In genomic region chr2:37969731-37970130, GRCh38 we compare ENCODE assay signal across 33 cellular contexts.
"Had no signal": no experiment of that assay in that cellular context is flagged by ENCODE, and none has a peak within 500 bp of the region (broad histone marks: within the 10 kb centered on the region; RNA-seq: fewer than 3 reads in every experiment).

No MANE protein-coding gene starts in this region.

- H3K27ac Mint-ChIP-seq: activated B cell treated with CpG ODN at 0.5 μM for 24 hours; activated CD4-positive, alpha-beta memory T cell treated with anti-CD3 and anti-CD28 coated beads, Interleukin-2, amount 10 ng/mL, durations not matched to agents 7 days and 5 days; activated CD4-positive, alpha-beta T cell treated with anti-CD3 and anti-CD28 coated beads, Interleukin-2, amount 10 ng/mL, durations not matched to agents 24 days and 14 days; activated CD8-positive, alpha-beta memory T cell treated with anti-CD3 and anti-CD28 coated beads, Interleukin-2, amount 10 ng/mL, durations not matched to agents 7 days and 5 days; activated CD8-positive, alpha-beta T cell treated with anti-CD3 and anti-CD28 coated beads, Interleukin-2, amount 10 ng/mL, durations not matched to agents 7 days and 5 days; activated naive CD8-positive, alpha-beta T cell; activated naive CD8-positive, alpha-beta T cell treated with anti-CD3 and anti-CD28 coated beads, Interleukin-2, amount 10 ng/mL, durations not matched to agents 7 days and 5 days; activated naive CD8-positive, alpha-beta T cell treated with anti-CD3 and anti-CD28 coated beads, Interleukin-2, amount 50 U/mL, for 24 hours; activated T-cell treated with anti-CD3 and anti-CD28 coated beads, Interleukin-2, amount 50 U/mL, for 24 hours; activated T-helper 2 cell treated with anti-CD3 and anti-CD28 coated beads, Interferon-gamma antibody, Interleukin-2, Interleukin-4, amounts not matched to agents 10 μg/mL and 5 μg/mL and 100 μg/mL, durations not matched to agents 14 hours and 24 hours and 36 hours; T-cell; T-helper 2 cell treated with Interferon-gamma antibody and Interleukin-4, amounts not matched to agents 5 μg/mL and 100 μg/mL, for 36 hours had no signal

- H3K36me3 Mint-ChIP-seq: activated naive CD8-positive, alpha-beta T cell treated with anti-CD3 and anti-CD28 coated beads, Interleukin-2, amount 10 ng/mL, durations not matched to agents 7 days and 5 days had no signal

- H3K4me1 Mint-ChIP-seq: activated CD4-positive, alpha-beta memory T cell treated with anti-CD3 and anti-CD28 coated beads, Interleukin-2, amount 10 ng/mL, durations not matched to agents 7 days and 5 days; activated CD4-positive, alpha-beta T cell treated with anti-CD3 and anti-CD28 coated beads, Interleukin-2, amount 10 ng/mL, durations not matched to agents 24 days and 14 days; activated CD8-positive, alpha-beta memory T cell treated with anti-CD3 and anti-CD28 coated beads, Interleukin-2, amount 10 ng/mL, durations not matched to agents 7 days and 5 days; activated naive CD8-positive, alpha-beta T cell treated with anti-CD3 and anti-CD28 coated beads, Interleukin-2, amount 10 ng/mL, durations not matched to agents 7 days and 5 days; activated naive CD8-positive, alpha-beta T cell treated with anti-CD3 and anti-CD28 coated beads, Interleukin-2, amount 50 U/mL, for 24 hours; T-cell had no signal

- H3K9me3 Mint-ChIP-seq: activated T-helper 2 cell treated with anti-CD3 and anti-CD28 coated beads, Interferon-gamma antibody, Interleukin-2, Interleukin-4, amounts not matched to agents 10 μg/mL and 5 μg/mL and 100 μg/mL, durations not matched to agents 14 hours and 24 hours and 36 hours had no signal

- H3K9me3 ChIP-seq: ascending aorta, body of pancreas, breast epithelium had no signal

- H3K4me3 ChIP-seq: ascending aorta, body of pancreas, breast epithelium had no signal

- H3K27ac ChIP-seq: ascending aorta, body of pancreas, brain microvascular endothelial cell, breast epithelium, VCaP had no signal

- H3K36me3 ChIP-seq: ascending aorta, brain microvascular endothelial cell, breast epithelium had no signal

- DNase-seq: activated B cell treated with CpG ODN at 0.5 μM for 24 hours; activated CD4-positive, alpha-beta memory T cell treated with anti-CD3 and anti-CD28 coated beads, Interleukin-2, amount 10 ng/mL, durations not matched to agents 7 days and 5 days; activated CD4-positive, alpha-beta T cell treated with anti-CD3 and anti-CD28 coated beads for 4 hours; activated CD4-positive, alpha-beta T cell treated with anti-CD3 and anti-CD28 coated beads, Interleukin-2, amount 10 ng/mL, durations not matched to agents 24 days and 14 days; activated CD4-positive, alpha-beta T cell treated with anti-CD3 and anti-CD28 coated beads, Interleukin-2, amount 50 U/mL, for 1 hour; activated CD4-positive, alpha-beta T cell treated with anti-CD3 and anti-CD28 coated beads, Interleukin-2, amount 50 U/mL, for 4 hours; activated CD4-positive, CD25-positive, alpha-beta regulatory T cell treated with anti-CD3 and anti-CD28 coated beads, Interleukin-2, amount 50 U/mL, for 72 hours; activated CD8-positive, alpha-beta memory T cell treated with anti-CD3 and anti-CD28 coated beads for 24 hours; activated CD8-positive, alpha-beta memory T cell treated with anti-CD3 and anti-CD28 coated beads, Interleukin-2, amount 10 ng/mL, durations not matched to agents 7 days and 5 days; activated CD8-positive, alpha-beta memory T cell treated with anti-CD3 and anti-CD28 coated beads, Interleukin-2, amount 50 U/mL, for 48 hours; activated CD8-positive, alpha-beta T cell treated with anti-CD3 and anti-CD28 coated beads, Interleukin-2, amount 10 ng/mL, durations not matched to agents 7 days and 5 days; activated effector memory CD4-positive, alpha-beta T cell treated with Interleukin-2 at 50 U/mL for 16 hours; activated gamma-delta T cell; activated naive CD4-positive, alpha-beta T cell treated with anti-CD3 and anti-CD28 coated beads, Interleukin-2, amount 50 U/mL, for 16 hours; activated naive CD4-positive, alpha-beta T cell treated with Interleukin-2 at 50 U/mL for 16 hours; activated naive CD8-positive, alpha-beta T cell treated with anti-CD3 and anti-CD28 coated beads, Interleukin-2, amount 10 ng/mL, durations not matched to agents 7 days and 5 days; activated naive CD8-positive, alpha-beta T cell treated with anti-CD3 and anti-CD28 coated beads, Interleukin-2, amount 50 U/mL, for 24 hours; activated T-cell treated with anti-CD3 and anti-CD28 coated beads, Interleukin-2, amount 50 U/mL, for 24 hours; activated T-cell treated with anti-CD3 and anti-CD28 coated beads, Interleukin-2, amount 50 U/mL, for 48 hours; amygdala; anterior cingulate cortex; body of pancreas; brain microvascular endothelial cell; central memory CD4-positive, alpha-beta T cell; T-cell; T-helper 2 cell; T-helper 9 cell had no signal

- H3K4me1 ChIP-seq: ascending aorta, body of pancreas, breast epithelium had no signal

- H3K27me3 Mint-ChIP-seq: activated B cell treated with CpG ODN at 0.5 μM for 24 hours; activated CD8-positive, alpha-beta memory T cell treated with anti-CD3 and anti-CD28 coated beads, Interleukin-2, amount 10 ng/mL, durations not matched to agents 7 days and 5 days; activated naive CD8-positive, alpha-beta T cell; activated naive CD8-positive, alpha-beta T cell treated with anti-CD3 and anti-CD28 coated beads, Interleukin-2, amount 50 U/mL, for 24 hours; activated T-cell treated with anti-CD3 and anti-CD28 coated beads, Interleukin-2, amount 50 U/mL, for 24 hours; T-cell had no signal

- H3K4me3 Mint-ChIP-seq: activated B cell treated with CpG ODN at 0.5 μM for 24 hours; activated CD4-positive, alpha-beta memory T cell treated with anti-CD3 and anti-CD28 coated beads, Interleukin-2, amount 10 ng/mL, durations not matched to agents 7 days and 5 days; activated CD4-positive, alpha-beta T cell treated with anti-CD3 and anti-CD28 coated beads, Interleukin-2, amount 10 ng/mL, durations not matched to agents 24 days and 14 days; activated CD8-positive, alpha-beta memory T cell treated with anti-CD3 and anti-CD28 coated beads, Interleukin-2, amount 10 ng/mL, durations not matched to agents 7 days and 5 days; activated CD8-positive, alpha-beta T cell treated with anti-CD3 and anti-CD28 coated beads, Interleukin-2, amount 10 ng/mL, durations not matched to agents 7 days and 5 days; activated naive CD8-positive, alpha-beta T cell; activated naive CD8-positive, alpha-beta T cell treated with anti-CD3 and anti-CD28 coated beads, Interleukin-2, amount 10 ng/mL, durations not matched to agents 7 days and 5 days; activated naive CD8-positive, alpha-beta T cell treated with anti-CD3 and anti-CD28 coated beads, Interleukin-2, amount 50 U/mL, for 24 hours; activated T-cell treated with anti-CD3 and anti-CD28 coated beads, Interleukin-2, amount 50 U/mL, for 24 hours; T-cell; T-helper 2 cell treated with Interferon-gamma antibody and Interleukin-4, amounts not matched to agents 5 μg/mL and 100 μg/mL, for 36 hours had no signal

- H3K27me3 ChIP-seq: ascending aorta, body of pancreas, brain microvascular endothelial cell, breast epithelium had no signal
